8 cellular contexts compared by ENCODE assay signal in genomic region chr11:110463153-110463552, GRCh38. TPM values are rescaled to one million over a fixed set of nuclear protein-coding genes. Genes with fewer than 3 reads are reported as not detected.
DNase-seq lines count a peak whose midpoint lies in the region; TF ChIP-seq lines count a peak whose summit lies in the region.

No MANE protein-coding gene starts in this region.

- H2AFZ ChIP-seq in parathyroid adenoma = no peak overlapping the region

- H3K4me2 ChIP-seq in parathyroid adenoma (ENCODE audit: low read length) = no peak overlapping the region

- TF ChIP-seq CTCF in parathyroid adenoma (IDR thresholded peaks at IDR 0.05) = peak; percentile 12

- intact Hi-C loops in activated T-helper 2 cell treated with anti-CD3 and anti-CD28 coated beads, Interferon-gamma antibody, Interleukin-2, Interleukin-4, amounts not matched to agents 10 μg/mL and 5 μg/mL and 100 μg/mL, durations not matched to agents 14 hours and 24 hours and 36 hours (cut with micrococcal nuclease) = no loop called here

- no peak overlapping the region for H3K27ac ChIP-seq in parathyroid adenoma

- no peak overlapping the region for H3K27ac Mint-ChIP-seq in activated T-helper 2 cell treated with anti-CD3 and anti-CD28 coated beads, Interferon-gamma antibody, Interleukin-2, Interleukin-4, amounts not matched to agents 10 μg/mL and 5 μg/mL and 100 μg/mL, durations not matched to agents 14 hours and 24 hours and 36 hours

- no peaks in the 10 kb centered on the region for H3K79me2 ChIP-seq in parathyroid adenoma

- H3K4me1 Mint-ChIP-seq in activated T-helper 2 cell treated with anti-CD3 and anti-CD28 coated beads, Interferon-gamma antibody, Interleukin-2, Interleukin-4, amounts not matched to agents 10 μg/mL and 5 μg/mL and 100 μg/mL, durations not matched to agents 14 hours and 24 hours and 36 hours (ENCODE audit: low read depth) = peaks cover 13% of the 10 kb centered on the region

- no peak overlapping the region for H3K4me3 ChIP-seq in parathyroid adenoma (ENCODE audit: low read depth, low read length)

- no peaks in the 10 kb centered on the region for H3K36me3 ChIP-seq in parathyroid adenoma (ENCODE audit: control insufficient read depth, insufficient read depth, low read length)

- DNase-seq in NCI-H2171 treated with DMSO at 0.1 percent for 48 hours (lab: John Stamatoyannopoulos, UW) = peak; percentile 58
- no peak for DNase-seq in NCI-H2171 (lab: John Stamatoyannopoulos, UW)
- DNase-seq in LHCN-M2 (ENCODE audit: low read depth) = peak; percentile 43
- DNase-seq in SW480 (ENCODE audit: low spot score) = peak; percentile 21
- DNase-seq in fibroblast of the conjunctiva (ENCODE audit: low read depth) = peak; percentile 61
- no peak for DNase-seq in NCI-H1048 (lab: John Stamatoyannopoulos, UW)
- DNase-seq in activated T-helper 2 cell treated with anti-CD3 and anti-CD28 coated beads, Interferon-gamma antibody, Interleukin-2, Interleukin-4, amounts not matched to agents 10 μg/mL and 5 μg/mL and 100 μg/mL, durations not matched to agents 14 hours and 24 hours and 36 hours (ENCODE audit: low spot score) = no peak

- no peaks in the 10 kb centered on the region for H3K9me3 Mint-ChIP-seq in activated T-helper 2 cell treated with anti-CD3 and anti-CD28 coated beads, Interferon-gamma antibody, Interleukin-2, Interleukin-4, amounts not matched to agents 10 μg/mL and 5 μg/mL and 100 μg/mL, durations not matched to agents 14 hours and 24 hours and 36 hours

- peaks cover 56% of the 10 kb centered on the region for H3K36me3 Mint-ChIP-seq in activated T-helper 2 cell treated with anti-CD3 and anti-CD28 coated beads, Interferon-gamma antibody, Interleukin-2, Interleukin-4, amounts not matched to agents 10 μg/mL and 5 μg/mL and 100 μg/mL, durations not matched to agents 14 hours and 24 hours and 36 hours (ENCODE audit: low read depth)

- H3K4me1 ChIP-seq in parathyroid adenoma = no peaks in the 10 kb centered on the region

- H3K27me3 Mint-ChIP-seq in activated T-helper 2 cell treated with anti-CD3 and anti-CD28 coated beads, Interferon-gamma antibody, Interleukin-2, Interleukin-4, amounts not matched to agents 10 μg/mL and 5 μg/mL and 100 μg/mL, durations not matched to agents 14 hours and 24 hours and 36 hours (ENCODE audit: low read depth) = no peaks in the 10 kb centered on the region

- H3K4me3 Mint-ChIP-seq in activated T-helper 2 cell treated with anti-CD3 and anti-CD28 coated beads, Interferon-gamma antibody, Interleukin-2, Interleukin-4, amounts not matched to agents 10 μg/mL and 5 μg/mL and 100 μg/mL, durations not matched to agents 14 hours and 24 hours and 36 hours (ENCODE audit: low read depth) = no peak overlapping the region

- no peak overlapping the region for H3K9ac ChIP-seq in parathyroid adenoma

- no peaks in the 10 kb centered on the region for H3K27me3 ChIP-seq in parathyroid adenoma (ENCODE audit: control insufficient read depth, insufficient read depth, low read length)

- no peaks in the 10 kb centered on the region for H3K9me3 ChIP-seq in parathyroid adenoma (ENCODE audit: control insufficient read depth, low read length)

RNA-seq across cellular contexts. Expression of gene FDX1, which starts 33.4 kb away (rescaled TPM):
- total RNA-seq in LHCN-M2 (2014; rRNA removed) = 18.0 and 19.5 TPM in 2 replicates
- 7.1 TPM for polyA plus RNA-seq in LHCN-M2 (2012)
- total RNA-seq in activated T-helper 2 cell treated with anti-CD3 and anti-CD28 coated beads, Interferon-gamma antibody, Interleukin-2, Interleukin-4, amounts not matched to agents 10 μg/mL and 5 μg/mL and 100 μg/mL, durations not matched to agents 14 hours and 24 hours and 36 hours = 13.0 and 13.1 TPM in 2 replicates

Comparison
In these comparisons a context has a peak if more than half of its experiments do, and no peak if none do; other contexts are left out.
1. DNase-seq: peak in NCI-H2171 treated with DMSO at 0.1 percent for 48 hours (single experiment), LHCN-M2 (single experiment), SW480 (single experiment) and fibroblast of the conjunctiva (single experiment); none in NCI-H2171 (single experiment), NCI-H1048 (single experiment) and activated T-helper 2 cell treated with anti-CD3 and anti-CD28 coated beads, Interferon-gamma antibody, Interleukin-2, Interleukin-4, amounts not matched to agents 10 μg/mL and 5 μg/mL and 100 μg/mL, durations not matched to agents 14 hours and 24 hours and 36 hours (single experiment).